1 cellular context compared by ENCODE assay signal in genomic region chr5:151581841-151582583, GRCh38.
TF ChIP-seq lines count a peak whose summit lies in the region.

No MANE protein-coding gene starts in this region.

TF ChIP-seq in GM23338, 12 proteins besides CTCF, POLR2A, EP300 and RAD21 (continued from another document):
- TF ChIP-seq ZNF462 (CRISPR knock-in tag; IDR thresholded peaks at IDR 0.05) (no peak), ZNF114 (CRISPR knock-in tag; IDR thresholded peaks at IDR 0.05) (no peak), EZH2phosphoT487 (IDR thresholded peaks at IDR 0.05; ENCODE audit: unreplicated experiment) (no peak), EZH2 (IDR thresholded peaks at IDR 0.05; ENCODE audit: low read depth, unreplicated experiment) (no peak), ZNF331 (CRISPR knock-in tag; IDR thresholded peaks at IDR 0.05; ENCODE audit: low read depth) (no peak), REST (IDR thresholded peaks at IDR 0.05; ENCODE audit: unreplicated experiment) (no peak), NANOG (IDR thresholded peaks at IDR 0.05; ENCODE audit: borderline replicate concordance) (no peak), CREB1 (CRISPR knock-in tag; IDR thresholded peaks at IDR 0.05; ENCODE audit: low read depth) (no peak)
